8 cellular contexts compared by ENCODE assay signal in the genomic region with DNA sequence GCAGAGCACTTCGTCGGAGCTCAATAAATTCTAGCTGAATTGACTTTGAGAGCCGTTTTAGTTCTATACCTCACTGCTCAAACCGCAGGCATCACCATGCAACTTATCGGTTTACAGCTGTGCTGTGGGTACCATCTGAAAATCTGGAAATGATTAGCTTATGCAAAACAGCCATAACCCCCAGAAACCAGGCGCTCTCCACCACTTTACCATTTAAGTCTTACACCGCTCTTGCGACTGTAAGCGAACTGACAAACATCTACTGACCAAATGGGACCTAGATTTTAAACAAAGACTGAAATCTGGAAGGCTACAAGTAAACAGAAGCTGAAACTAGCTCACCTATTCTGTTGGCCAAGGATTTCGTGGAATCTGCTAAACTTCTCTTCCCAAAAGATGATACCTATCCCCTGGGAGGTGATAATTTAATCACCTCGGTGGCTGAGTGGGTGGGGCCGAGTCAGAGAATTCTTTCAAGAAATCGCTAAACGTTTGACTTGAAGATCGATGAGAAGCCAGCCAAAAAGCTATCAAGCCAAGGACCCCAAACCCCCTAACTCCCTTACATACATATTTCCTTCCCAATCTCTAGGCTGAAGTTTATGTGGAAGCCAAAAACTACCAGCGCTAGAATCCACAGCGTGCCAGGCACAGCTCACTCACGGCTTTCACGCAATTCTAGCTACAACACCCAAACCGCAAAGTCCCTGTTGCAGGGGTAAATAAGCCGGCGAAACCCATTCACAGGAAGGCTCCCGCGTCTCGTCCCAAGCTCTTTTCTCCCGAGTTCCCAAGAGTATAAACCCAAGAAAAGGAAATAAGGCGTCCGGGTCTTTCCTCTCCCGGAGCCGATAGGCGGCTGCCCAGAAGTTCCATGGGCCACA. TPM values are rescaled to one million over a fixed set of nuclear protein-coding genes. Genes with fewer than 3 reads are reported as not detected.
A peak's percentile ranks its signal among the peaks of the same experiment; 100 is the strongest.
DNase-seq lines count a peak whose midpoint lies in the region; ATAC-seq lines count a peak whose summit lies in the region.

No MANE protein-coding gene starts in this region.

- H3K27ac Mint-ChIP-seq in activated naive CD4-positive, alpha-beta T cell treated with anti-CD3 and anti-CD28 coated beads, Interleukin-2, amount 10 ng/mL, durations not matched to agents 7 days and 5 days: peak overlapping the region; percentile 99
- peak overlapping the region; percentile 99 for H3K27ac Mint-ChIP-seq in stimulated activated effector memory CD8-positive, alpha-beta T cell treated with anti-CD3 and anti-CD28 coated beads, Interleukin-12 subunit alpha, Interleukin-12 subunit beta, amount 100 ng/mL, for 72 hours

- peak overlapping the region; percentile 89 for H3K9ac ChIP-seq in ES-I3 (ENCODE audit: low read depth, low read length)
- peak overlapping the region; percentile 73 for H3K9ac ChIP-seq in iPS-15b (ENCODE audit: low read depth, low read length)

- no peaks in the 10 kb centered on the region for H3K9me3 ChIP-seq in ES-I3 (ENCODE audit: control insufficient read depth, insufficient read depth, low read length)
- no peaks in the 10 kb centered on the region for H3K9me3 ChIP-seq in iPS-15b (ENCODE audit: control insufficient read depth, insufficient read depth, low read length)

- H3K9me3 Mint-ChIP-seq in activated naive CD4-positive, alpha-beta T cell treated with anti-CD3 and anti-CD28 coated beads, Interleukin-2, amount 10 ng/mL, durations not matched to agents 7 days and 5 days: no peaks in the 10 kb centered on the region
- no peaks in the 10 kb centered on the region for H3K9me3 Mint-ChIP-seq in stimulated activated effector memory CD8-positive, alpha-beta T cell treated with anti-CD3 and anti-CD28 coated beads, Interleukin-12 subunit alpha, Interleukin-12 subunit beta, amount 100 ng/mL, for 72 hours

- H3K36me3 ChIP-seq in ES-I3 (ENCODE audit: insufficient read depth, low read length) (no peaks in the 10 kb centered on the region), iPS-15b (ENCODE audit: control insufficient read depth, insufficient read depth, low read length) (no peaks in the 10 kb centered on the region)

- no peaks in the 10 kb centered on the region for H3K4me1 ChIP-seq in ES-I3 (ENCODE audit: insufficient read depth, low read length)
- H3K4me1 ChIP-seq in iPS-15b (ENCODE audit: control insufficient read depth, insufficient read depth, low read length): no peaks in the 10 kb centered on the region

- no peaks in the 10 kb centered on the region for H3K27me3 ChIP-seq in iPS-15b (ENCODE audit: control insufficient read depth, insufficient read depth, low read length)

- CTCF ChIA-PET in activated naive CD4-positive, alpha-beta T cell treated with anti-CD3 and anti-CD28 coated beads, Interleukin-2, amount 10 ng/mL, durations not matched to agents 7 days and 5 days (lab: Charles Lee): interaction anchor here (0.7 to 1.6 kb wide), 9 partner anchors 16 to 390 kb away, joined by 3 to 6 read pairs (median 4); partner anchors contain the start of gene TMEM86A

- peaks cover 32% of the 10 kb centered on the region for H3K4me1 Mint-ChIP-seq in activated naive CD4-positive, alpha-beta T cell treated with anti-CD3 and anti-CD28 coated beads, Interleukin-2, amount 10 ng/mL, durations not matched to agents 7 days and 5 days
- peaks cover 37% of the 10 kb centered on the region for H3K4me1 Mint-ChIP-seq in stimulated activated effector memory CD8-positive, alpha-beta T cell treated with anti-CD3 and anti-CD28 coated beads, Interleukin-12 subunit alpha, Interleukin-12 subunit beta, amount 100 ng/mL, for 72 hours

- peaks cover 3% of the 10 kb centered on the region for H3K36me3 Mint-ChIP-seq in activated naive CD4-positive, alpha-beta T cell treated with anti-CD3 and anti-CD28 coated beads, Interleukin-2, amount 10 ng/mL, durations not matched to agents 7 days and 5 days
- H3K36me3 Mint-ChIP-seq in stimulated activated effector memory CD8-positive, alpha-beta T cell treated with anti-CD3 and anti-CD28 coated beads, Interleukin-12 subunit alpha, Interleukin-12 subunit beta, amount 100 ng/mL, for 72 hours: peaks cover 56% of the 10 kb centered on the region

- DNase-seq in activated naive CD4-positive, alpha-beta T cell treated with anti-CD3 and anti-CD28 coated beads, Interleukin-2, amount 10 ng/mL, durations not matched to agents 7 days and 5 days: peak; percentile 21
- DNase-seq in stimulated activated effector memory CD8-positive, alpha-beta T cell treated with anti-CD3 and anti-CD28 coated beads, Interleukin-12 subunit alpha, Interleukin-12 subunit beta, amount 100 ng/mL, for 72 hours (ENCODE audit: low spot score in 2 of 2): peak; percentile 18 to 73
- DNase-seq in HT-29 (ENCODE audit: low spot score): no peak
- DNase-seq in mesenteric fat pad (ENCODE audit: low spot score): no peak

- no peaks in the 10 kb centered on the region for H3K27me3 Mint-ChIP-seq in activated naive CD4-positive, alpha-beta T cell treated with anti-CD3 and anti-CD28 coated beads, Interleukin-2, amount 10 ng/mL, durations not matched to agents 7 days and 5 days

- H3K4me3 ChIP-seq in iPS-15b (ENCODE audit: low read depth, low read length): peak overlapping the region; percentile 83

- ATAC-seq in GM19463 (IDR thresholded peaks at IDR 0.05; ENCODE audit: unreplicated experiment): peak; percentile 53
- peak; percentile 38 for ATAC-seq in HG03521 (IDR thresholded peaks at IDR 0.05; ENCODE audit: unreplicated experiment)
- ATAC-seq in stimulated activated effector memory CD8-positive, alpha-beta T cell treated with anti-CD3 and anti-CD28 coated beads, Interleukin-12 subunit alpha, Interleukin-12 subunit beta, amount 100 ng/mL, for 72 hours: peak; percentile 49

- peak overlapping the region; percentile 99 for H3K4me3 Mint-ChIP-seq in activated naive CD4-positive, alpha-beta T cell treated with anti-CD3 and anti-CD28 coated beads, Interleukin-2, amount 10 ng/mL, durations not matched to agents 7 days and 5 days
- H3K4me3 Mint-ChIP-seq in stimulated activated effector memory CD8-positive, alpha-beta T cell treated with anti-CD3 and anti-CD28 coated beads, Interleukin-12 subunit alpha, Interleukin-12 subunit beta, amount 100 ng/mL, for 72 hours: peak overlapping the region; percentile 96

RNA-seq across cellular contexts. Expression of gene SPTY2D1, which starts 0.6 kb away (rescaled TPM):
- 25.4 and 25.5 TPM in 2 replicates for total RNA-seq in HT-29 (2014; rRNA removed; shearing (Covaris generic))
- 17.1 TPM for total RNA-seq in mesenteric fat pad

RNA-seq across cellular contexts. Expression of gene MISFA, which starts 33.9 kb away (rescaled TPM):
- 0.76 and 1.0 TPM in 2 replicates for total RNA-seq in HT-29 (2014; rRNA removed; shearing (Covaris generic))
- total RNA-seq in mesenteric fat pad: 3.7 TPM

RNA-seq across cellular contexts. Expression of gene UEVLD, which starts 45.0 kb away (rescaled TPM):
- total RNA-seq in HT-29 (2014; rRNA removed; shearing (Covaris generic)): 10.5 and 11.3 TPM in 2 replicates
- total RNA-seq in mesenteric fat pad: 29.0 TPM

Comparison
In these comparisons a context has a peak if more than half of its experiments do, and no peak if none do; other contexts are left out.
1. DNase-seq: peak in activated naive CD4-positive, alpha-beta T cell treated with anti-CD3 and anti-CD28 coated beads, Interleukin-2, amount 10 ng/mL, durations not matched to agents 7 days and 5 days (single experiment) and stimulated activated effector memory CD8-positive, alpha-beta T cell treated with anti-CD3 and anti-CD28 coated beads, Interleukin-12 subunit alpha, Interleukin-12 subunit beta, amount 100 ng/mL, for 72 hours (2 of 2); none in HT-29 (single experiment) and mesenteric fat pad (single experiment).
2. Peak in every context shown above with its lines, with median percentiles within 50 percentile points of each other: ATAC-seq.